Comparison of ENCODE assay signal across 29 cellular contexts in genomic region chr12:93670104-93670503, GRCh38. TPM values are rescaled to one million over a fixed set of nuclear protein-coding genes. Genes with fewer than 3 reads are reported as not detected.
DNase-seq lines count a peak whose midpoint lies in the region; ATAC-seq, FAIRE-seq and TF ChIP-seq lines count a peak whose summit lies in the region.
"Had no signal": no experiment of that assay in that cellular context is flagged by ENCODE, and none has a peak within 500 bp of the region (broad histone marks: within the 10 kb centered on the region; RNA-seq: fewer than 3 reads in every experiment).

No MANE protein-coding gene starts in this region.

- H3K4me3 ChIP-seq in HepG2 (replicated peaks in 1 of 3; ENCODE audit: insufficient read depth in 1 of 3, low read depth in 2 of 3, low read length in 3 of 3) (no peak overlapping the region), right lobe of liver (no peak overlapping the region), bronchial epithelial cell (ENCODE audit: low read depth, low read length) (no peak overlapping the region)
- H3K4me3 ChIP-seq: A549; BLaER1 treated with 17β-estradiol and CSF1 and Interleukin-3, amounts not matched to agents 10 nM and 100 nM; HAP-1; SK-N-MC had no signal

- no peak for FAIRE-seq in HepG2 (lab: Jason Lieb, UNC)
- FAIRE-seq in bronchial epithelial cell (lab: Jason Lieb, UNC): no peak
- FAIRE-seq: A549, D721Med, GM12891, RCC 7860 had no signal

- TF ChIP-seq POLR2A in HepG2 (IDR thresholded peaks at IDR 0.05; ENCODE audit: insufficient read depth in 1 of 2, low read depth in 2 of 2, low read length in 2 of 2): no peak
- TF ChIP-seq POLR2A in right lobe of liver (IDR thresholded peaks at IDR 0.05): no peak

- no peaks in the 10 kb centered on the region for H3K36me3 ChIP-seq in HepG2 (replicated peaks in 1 of 2; ENCODE audit: control insufficient read depth in 1 of 2, insufficient read depth in 2 of 2, low read length in 2 of 2)
- no peaks in the 10 kb centered on the region for H3K36me3 ChIP-seq in right lobe of liver
- H3K36me3 ChIP-seq in bronchial epithelial cell (ENCODE audit: control insufficient read depth, insufficient read depth, low read length): no peaks in the 10 kb centered on the region
- H3K36me3 ChIP-seq: BLaER1 treated with 17β-estradiol and CSF1 and Interleukin-3, amounts not matched to agents 10 nM and 100 nM; HAP-1 had no signal

- H3K79me2 ChIP-seq in HepG2 (ENCODE audit: insufficient read depth, low read length): no peaks in the 10 kb centered on the region

- TF ChIP-seq CTCF in HepG2 (CRISPR knock-in tag; IDR thresholded peaks at IDR 0.05) (no peak), right lobe of liver (IDR thresholded peaks at IDR 0.05) (no peak), bronchial epithelial cell (IDR thresholded peaks at IDR 0.05; ENCODE audit: insufficient read depth, low read length, severe bottlenecking) (no peak)

- DNase-seq in HepG2 (ENCODE audit: low spot score) (no peak), right lobe of liver (no peak), M059J (ENCODE audit: low read depth) (peak; percentile 36), bronchial epithelial cell (ENCODE audit: low read depth) (peak; percentile 52), left ventricle myocardium superior (no peak), hippocampal formation (lab: John Stamatoyannopoulos, UW) (no peak)
- DNase-seq: AML-193; CD4-positive, alpha-beta T cell; GF-D8; GOT3; HFFc6; Karpas-422; MV-4-11; NCI-H1105; NCI-H1436 treated with DMSO at 0.1 percent for 48 hours; NCI-H187 treated with DMSO at 0.1 percent for 48 hours; NCI-H446; NCI-H526; OCI-M1; SIG-M5 had no signal

- CTCF ChIA-PET in HepG2 (lab: Yijun Ruan, JAX; ENCODE audit: low intra/inter-chr PET ratio, low total read pairs): no interaction called here

- no peak overlapping the region for H3K9ac ChIP-seq in HepG2 (ENCODE audit: insufficient read depth, low read depth, low read length)
- H3K9ac ChIP-seq: BLaER1 treated with 17β-estradiol and CSF1 and Interleukin-3, amounts not matched to agents 10 nM and 100 nM had no signal

- ATAC-seq in HepG2: no peak
- no peak for ATAC-seq in right lobe of liver
- no peak for ATAC-seq in HG03354 (IDR thresholded peaks at IDR 0.05; ENCODE audit: poor library complexity, severe bottlenecking, unreplicated experiment)
- no peak for ATAC-seq in left ventricle myocardium superior
- ATAC-seq: A549 had no signal

- in situ Hi-C loops in HepG2 (cut with HindIII; ENCODE audit: extremely low pct_ligation_motif_present, low pct_unique_long_range_greater_than_20kb): no loop called here

- intact Hi-C loops in HepG2 (cut with micrococcal nuclease; ENCODE audit: unreplicated experiment) (no loop called here), right lobe of liver (cut with DNase I) (loop anchor here in 1 of 2 donors (10.0 kb wide), 1 partner anchor 95 kb away; the partner anchor contains the start of gene SOCS2), left ventricle myocardium superior (cut with micrococcal nuclease) (no loop called here)

- TF ChIP-seq EP300 in HepG2 (IDR thresholded peaks at IDR 0.05; ENCODE audit: low read depth in 2 of 2, low read length in 2 of 2) (no peak), HepG2 (CRISPR knock-in tag; IDR thresholded peaks at IDR 0.05; ENCODE audit: borderline replicate concordance) (no peak)

- no peak for TF ChIP-seq RAD21 in HepG2 (CRISPR knock-in tag; IDR thresholded peaks at IDR 0.05)

- POLR2A ChIA-PET in HepG2 (lab: Yijun Ruan, JAX): no interaction called here

- peaks cover 7% of the 10 kb centered on the region; the same call in 1 of the 2 replicates for H3K9me3 ChIP-seq in HepG2 (ENCODE audit: low read length)
- no peaks in the 10 kb centered on the region for H3K9me3 ChIP-seq in right lobe of liver

- H3K4me2 ChIP-seq in HepG2 (ENCODE audit: low read depth, low read length): no peak overlapping the region
- H3K4me2 ChIP-seq: A549; BLaER1 treated with 17β-estradiol and CSF1 and Interleukin-3, amounts not matched to agents 10 nM and 100 nM had no signal

- 69% methylated on average over 4 of the region's 4 CpGs for WGBS in HepG2 (ENCODE audit: low lambda C conversion rate)
- WGBS in right lobe of liver (ENCODE audit: insufficient coverage, low coverage, low lambda C conversion rate, missing lambda C conversion rate): 66% methylated on average over 4 of the region's 4 CpGs

- peaks cover 23% of the 10 kb centered on the region for H3K4me1 ChIP-seq in HepG2 (ENCODE audit: insufficient read depth, low read length)
- no peaks in the 10 kb centered on the region for H3K4me1 ChIP-seq in right lobe of liver
- H3K4me1 ChIP-seq: A549; BLaER1 treated with 17β-estradiol and CSF1 and Interleukin-3, amounts not matched to agents 10 nM and 100 nM; HAP-1 had no signal

- no peak overlapping the region for H2AFZ ChIP-seq in HepG2 (ENCODE audit: low read length)

- H3K27me3 ChIP-seq in HepG2 (ENCODE audit: control insufficient read depth in 1 of 2, insufficient read depth in 2 of 2, low read length in 2 of 2) (no peaks in the 10 kb centered on the region), right lobe of liver (no peaks in the 10 kb centered on the region), bronchial epithelial cell (ENCODE audit: control insufficient read depth, insufficient read depth, low read length) (no peaks in the 10 kb centered on the region)
- H3K27me3 ChIP-seq: BLaER1 treated with 17β-estradiol and CSF1 and Interleukin-3, amounts not matched to agents 10 nM and 100 nM had no signal

- BruUV-seq in HepG2 (replicated peaks; lab: Mats Ljungman, UMichigan): no TSS peak

- H3K27ac ChIP-seq in HepG2 (ENCODE audit: extremely low read length, insufficient read depth, low read length) (no peak overlapping the region), right lobe of liver (no peak overlapping the region)
- H3K27ac ChIP-seq: A549; BLaER1 treated with 17β-estradiol and CSF1 and Interleukin-3, amounts not matched to agents 10 nM and 100 nM; HL-60; SK-N-MC had no signal

- H4K20me1 ChIP-seq in HepG2 (ENCODE audit: insufficient read depth, low read length): no peaks in the 10 kb centered on the region
- H4K20me1 ChIP-seq: BLaER1 treated with 17β-estradiol and CSF1 and Interleukin-3, amounts not matched to agents 10 nM and 100 nM had no signal

TF ChIP-seq in HepG2, 621 proteins besides CTCF, POLR2A, EP300 and RAD21 (continues in another document):
- TF ChIP-seq NFE2L2 (IDR thresholded peaks at IDR 0.05; ENCODE audit: low read length): no peak
- peak; percentile 47 for TF ChIP-seq FOSL2 (CRISPR knock-in tag; IDR thresholded peaks at IDR 0.05)
- TF ChIP-seq YEATS4 (CRISPR knock-in tag; IDR thresholded peaks at IDR 0.05; ENCODE audit: borderline replicate concordance): no peak
- no peak for TF ChIP-seq ZNF775 (CRISPR knock-in tag; IDR thresholded peaks at IDR 0.05; ENCODE audit: borderline replicate concordance)
- TF ChIP-seq ZNF703 (CRISPR knock-in tag; IDR thresholded peaks at IDR 0.05; ENCODE audit: borderline replicate concordance): no peak
- TF ChIP-seq TOE1 (CRISPR knock-in tag; IDR thresholded peaks at IDR 0.05): no peak
- TF ChIP-seq, protein P1, sequence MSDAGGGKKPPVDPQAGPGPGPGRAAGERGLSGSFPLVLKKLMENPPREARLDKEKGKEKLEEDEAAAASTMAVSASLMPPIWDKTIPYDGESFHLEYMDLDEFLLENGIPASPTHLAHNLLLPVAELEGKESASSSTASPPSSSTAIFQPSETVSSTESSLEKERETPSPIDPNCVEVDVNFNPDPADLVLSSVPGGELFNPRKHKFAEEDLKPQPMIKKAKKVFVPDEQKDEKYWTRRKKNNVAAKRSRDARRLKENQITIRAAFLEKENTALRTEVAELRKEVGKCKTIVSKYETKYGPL (CRISPR knock-in tag; IDR thresholded peaks at IDR 0.05): no peak
- no peak for TF ChIP-seq MAFK (conservative IDR thresholded peaks at IDR 0.05 in 1 of 2, IDR thresholded peaks at IDR 0.05 in 1 of 2; ENCODE audit: low read length in 2 of 2)
- TF ChIP-seq ZNF616 (CRISPR knock-in tag; IDR thresholded peaks at IDR 0.05; ENCODE audit: low read depth): no peak

RNA-seq across cellular contexts. Expression of gene CRADD, which starts 7.1 kb away (rescaled TPM):
- total RNA-seq in HepG2 (2016; rRNA removed; fragmentation: Illumina TruSeq; extraction: Trizol) (18.8 and 22.3 TPM in 2 replicates), right lobe of liver (10 to 100 TPM; 17.2 to 65.3 (median 30.8) TPM), bronchial epithelial cell (11.8 and 15.4 TPM in 2 replicates), left ventricle myocardium superior (30.4 TPM)
- total RNA-seq in HepG2 (2016; cell fraction: cytosol; rRNA removed; fragmentation: Illumina TruSeq; extraction: Trizol; ENCODE audit: low read depth): 7.7 and 9.3 TPM in 2 replicates
- 15.4 and 25.4 TPM in 2 replicates for total RNA-seq in HepG2 (2016; cell fraction: insoluble cytoplasmic fraction; rRNA removed; fragmentation: Illumina TruSeq; extraction: Trizol)
- total RNA-seq in HepG2 (2016; cell fraction: membrane; rRNA removed; fragmentation: Illumina TruSeq; extraction: Trizol): 10.0 and 11.9 TPM in 2 replicates
- total RNA-seq in HepG2 (2016; cell fraction: nucleus; rRNA removed; fragmentation: Illumina TruSeq; extraction: Trizol): 11.3 and 12.9 TPM in 2 replicates
- 12.4 and 13.7 TPM in 2 replicates for polyA plus RNA-seq in HepG2 (2011; rRNA removed)
- polyA plus RNA-seq in HepG2 (2011; cell fraction: cytosol; rRNA removed): 14.5 and 17.3 TPM in 2 replicates
- 6.3 and 6.5 TPM in 2 replicates for polyA plus RNA-seq in HepG2 (2011; cell fraction: nucleus; rRNA removed)
- polyA plus RNA-seq in HepG2 (2012): 13.8 and 16.2 TPM in 2 replicates
- polyA plus RNA-seq in HepG2 (2016; cell fraction: cytosol; fragmentation: Illumina TruSeq; extraction: Trizol; ENCODE audit: low read depth): 6.6 and 6.9 TPM in 2 replicates
- 20.3 and 24.7 TPM in 2 replicates for polyA plus RNA-seq in HepG2 (2016; cell fraction: insoluble cytoplasmic fraction; fragmentation: Illumina TruSeq; extraction: Trizol; ENCODE audit: low read depth)
- polyA plus RNA-seq in HepG2 (2016; cell fraction: membrane; fragmentation: Illumina TruSeq; extraction: Trizol; ENCODE audit: low read depth): 7.1 and 10.2 TPM in 2 replicates
- polyA plus RNA-seq in HepG2 (2016; cell fraction: nucleus; fragmentation: Illumina TruSeq; extraction: Trizol; ENCODE audit: insufficient read depth, low read depth): 8.0 and 9.4 TPM in 2 replicates
- 7.4 and 15.6 TPM in 2 replicates for polyA minus RNA-seq in HepG2 (2011; rRNA and poly(A)+ RNA removed; ENCODE audit: low replicate concordance)
- 4.2 and 6.2 TPM in 2 replicates for polyA minus RNA-seq in HepG2 (2011; cell fraction: cytosol; rRNA and poly(A)+ RNA removed)
- polyA minus RNA-seq in HepG2 (2011; cell fraction: nucleus; rRNA and poly(A)+ RNA removed): 18.9 and 22.4 TPM in 2 replicates
- 17.2 and 48.6 TPM in 2 replicates for total RNA-seq in M059J (2014; rRNA removed; shearing (Covaris generic))

Comparison
In these comparisons a context has a peak if more than half of its experiments do, and no peak if none do; other contexts are left out.
1. DNase-seq: peak in M059J (single experiment) and bronchial epithelial cell (single experiment); none in HepG2 (single experiment), right lobe of liver (0 of 3), left ventricle myocardium superior (single experiment) and hippocampal formation (0 of 2).